In the genomic region with DNA sequence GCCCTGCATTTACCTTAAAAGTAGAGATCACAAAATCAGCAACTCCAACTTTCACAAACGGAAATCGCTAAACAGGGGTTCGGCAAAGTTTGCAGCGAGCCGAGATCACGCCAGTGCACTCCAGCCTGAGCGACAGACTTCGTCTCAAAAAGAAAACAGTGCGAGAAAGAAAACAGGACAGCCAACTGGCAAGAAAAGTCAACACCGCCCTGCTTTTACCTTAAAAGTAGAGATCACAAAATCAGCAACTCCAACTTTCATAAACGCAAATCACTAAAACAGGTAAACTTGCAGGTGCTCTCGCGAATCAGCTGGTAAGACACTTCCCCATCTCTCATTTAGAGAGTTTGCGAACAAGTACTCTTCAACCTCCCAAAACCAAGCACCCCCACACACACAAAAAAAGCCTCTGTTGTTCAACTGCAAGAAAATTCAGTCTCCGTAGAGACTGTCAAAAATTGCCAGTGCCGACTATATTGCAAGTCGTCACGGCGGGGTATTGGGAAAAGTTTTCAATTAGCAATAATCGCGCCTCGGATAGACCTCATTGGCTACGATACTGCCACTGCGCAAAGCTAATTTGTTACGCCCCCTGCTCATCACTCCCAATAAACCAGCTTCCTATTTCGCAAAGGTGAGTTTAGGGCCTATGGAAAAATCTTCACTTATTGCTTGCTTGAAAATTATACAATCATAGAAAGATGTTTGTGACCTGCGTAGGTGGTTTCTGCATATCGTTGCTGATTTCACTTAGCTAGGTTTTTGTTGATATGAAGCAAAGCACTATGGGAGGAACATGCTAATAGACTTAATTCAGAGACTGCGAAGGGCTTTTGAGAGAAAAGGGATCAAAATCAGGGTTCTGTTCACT, we compare ENCODE assay signal across 8 cellular contexts. TPM values are rescaled to one million over a fixed set of nuclear protein-coding genes. Genes with fewer than 3 reads are reported as not detected.
A peak's percentile ranks its signal among the peaks of the same experiment; 100 is the strongest.
DNase-seq lines count a peak whose midpoint lies in the region; ATAC-seq and TF ChIP-seq lines count a peak whose summit lies in the region.

A gene (minus strand): TSS at position 577 of the 871 bp plus-strand sequence.

- 0 to 1% (median 1%) methylated on average over 29 of the region's 29 CpGs for WGBS in stomach, 5 donors

- peak; percentile 41 for ATAC-seq in GM21825 (IDR thresholded peaks at IDR 0.05; ENCODE audit: unreplicated experiment)
- peak; percentile 56 for ATAC-seq in RWPE2 (ENCODE audit: low read depth)
- peak; percentile 62 for ATAC-seq in activated T-helper 17 cell treated with anti-CD3 and anti-CD28 coated beads, Interleukin-2, amount 50 U/mL, for 72 hours (replicated peaks)

- no peaks in the 10 kb centered on the region for H3K27me3 Mint-ChIP-seq in activated T-helper 17 cell treated with anti-CD3 and anti-CD28 coated beads, Interleukin-2, amount 50 U/mL, for 72 hours

- H3K9me3 ChIP-seq in RWPE2 (ENCODE audit: severe bottlenecking): no peaks in the 10 kb centered on the region
- no peaks in the 10 kb centered on the region for H3K9me3 ChIP-seq in neural cell (ENCODE audit: low read length)
- no peaks in the 10 kb centered on the region for H3K9me3 ChIP-seq in stomach

- TF ChIP-seq POLR2A in stomach (IDR thresholded peaks at IDR 0.05): peak in 2 of 4 donors; percentile 57 to 89

- no peak within 1 kb of the TSS for H3K4me3 Mint-ChIP-seq in activated T-helper 17 cell treated with anti-CD3 and anti-CD28 coated beads, Interleukin-2, amount 50 U/mL, for 72 hours

- peak; percentile 59 for TF ChIP-seq EP300 in neural cell (conservative IDR thresholded peaks at IDR 0.05; ENCODE audit: poor library complexity, severe bottlenecking)
- no peak for TF ChIP-seq EP300 in stomach (IDR thresholded peaks at IDR 0.05)

- H3K27me3 ChIP-seq in RWPE2 (ENCODE audit: insufficient read depth, poor library complexity, severe bottlenecking) (no peaks in the 10 kb centered on the region), neural cell (ENCODE audit: insufficient read depth, low read depth, low read length) (no peaks in the 10 kb centered on the region), stomach (no peaks in the 10 kb centered on the region)

- DNase-seq in DMS53 (lab: John Stamatoyannopoulos, UW) (peak; percentile 96), LoVo (ENCODE audit: low spot score) (peak; percentile 91), RWPE2 (ENCODE audit: low spot score) (peak; percentile 77), fibroblast of villous mesenchyme (ENCODE audit: low read depth) (peak; percentile 94), stomach (peak; percentile 78)

- intact Hi-C loops in stomach (cut with DNase I; ENCODE audit: low total_unique reads): no loop called here

- no peaks in the 10 kb centered on the region for H3F3A ChIP-seq in neural cell (ENCODE audit: insufficient read depth, low read length, poor library complexity, severe bottlenecking)

- H3K27ac ChIP-seq in RWPE2 (ENCODE audit: poor library complexity, severe bottlenecking): peak within 1 kb of the TSS; percentile 93
- H3K27ac ChIP-seq in neural cell (ENCODE audit: low read length): peak within 1 kb of the TSS; percentile 96
- H3K27ac ChIP-seq in stomach: peak within 1 kb of the TSS; percentile 96 to 98 (median 97)

- no peak within 1 kb of the TSS for H3K27ac Mint-ChIP-seq in activated T-helper 17 cell treated with anti-CD3 and anti-CD28 coated beads, Interleukin-2, amount 50 U/mL, for 72 hours

- H3K9ac ChIP-seq in neural cell (ENCODE audit: low read length): peak within 1 kb of the TSS; percentile 74

- H3K9me2 ChIP-seq in neural cell (ENCODE audit: insufficient read depth, low read length): no peaks in the 10 kb centered on the region

- TF ChIP-seq RAD21 in neural cell (conservative IDR thresholded peaks at IDR 0.05): no peak

- H4K20me1 ChIP-seq in neural cell (ENCODE audit: insufficient read depth): no peaks in the 10 kb centered on the region

- H3K4me3 ChIP-seq in RWPE2 (ENCODE audit: severe bottlenecking): peak within 1 kb of the TSS; percentile 33
- peak within 1 kb of the TSS; percentile 77 for H3K4me3 ChIP-seq in fibroblast of villous mesenchyme (ENCODE audit: low read depth, low read length)
- H3K4me3 ChIP-seq in neural cell (ENCODE audit: low read length): peak within 1 kb of the TSS; percentile 68
- H3K4me3 ChIP-seq in stomach: peak within 1 kb of the TSS; percentile 47 to 60 (median 53)

- H2AFZ ChIP-seq in neural cell (ENCODE audit: low read depth, low read length): peak within 1 kb of the TSS; percentile 17

- H3K9me3 Mint-ChIP-seq in activated T-helper 17 cell treated with anti-CD3 and anti-CD28 coated beads, Interleukin-2, amount 50 U/mL, for 72 hours: no peaks in the 10 kb centered on the region

- peaks cover 5% of the 10 kb centered on the region for H3K4me1 ChIP-seq in RWPE2 (ENCODE audit: insufficient read depth, poor library complexity, severe bottlenecking)
- H3K4me1 ChIP-seq in stomach: peaks cover 0 to 24% (median 7%) of the 10 kb centered on the region in 4 donors

- no peaks in the 10 kb centered on the region for H3K36me3 ChIP-seq in RWPE2 (ENCODE audit: low read depth)
- no peaks in the 10 kb centered on the region for H3K36me3 ChIP-seq in neural cell (ENCODE audit: insufficient read depth, low read length)
- H3K36me3 ChIP-seq in stomach: no peaks in the 10 kb centered on the region

- H3K4me1 Mint-ChIP-seq in activated T-helper 17 cell treated with anti-CD3 and anti-CD28 coated beads, Interleukin-2, amount 50 U/mL, for 72 hours: no peaks in the 10 kb centered on the region

- no peaks in the 10 kb centered on the region for H3K79me2 ChIP-seq in neural cell (replicated peaks; ENCODE audit: insufficient read depth, low read length)

- TF ChIP-seq CTCF in RWPE2 (IDR thresholded peaks at IDR 0.05; ENCODE audit: poor library complexity, severe bottlenecking) (no peak), fibroblast of villous mesenchyme (IDR thresholded peaks at IDR 0.05; ENCODE audit: insufficient read depth, low read depth, low read length) (no peak), neural cell (IDR thresholded peaks at IDR 0.05; ENCODE audit: poor library complexity, severe bottlenecking) (no peak), stomach (IDR thresholded peaks at IDR 0.05) (no peak)

- H3K4me2 ChIP-seq in neural cell (ENCODE audit: low read length): peak within 1 kb of the TSS; percentile 32

- H3K36me3 Mint-ChIP-seq in activated T-helper 17 cell treated with anti-CD3 and anti-CD28 coated beads, Interleukin-2, amount 50 U/mL, for 72 hours (ENCODE audit: low read depth): no peaks in the 10 kb centered on the region

TF ChIP-seq in neural cell, 6 proteins besides CTCF, POLR2A, EP300 and RAD21:
- no peak for TF ChIP-seq TAF1 (IDR thresholded peaks at IDR 0.05; ENCODE audit: low read depth)
- no peak for TF ChIP-seq SMC3 (conservative IDR thresholded peaks at IDR 0.05; ENCODE audit: poor library complexity)
- TF ChIP-seq, protein P1, sequence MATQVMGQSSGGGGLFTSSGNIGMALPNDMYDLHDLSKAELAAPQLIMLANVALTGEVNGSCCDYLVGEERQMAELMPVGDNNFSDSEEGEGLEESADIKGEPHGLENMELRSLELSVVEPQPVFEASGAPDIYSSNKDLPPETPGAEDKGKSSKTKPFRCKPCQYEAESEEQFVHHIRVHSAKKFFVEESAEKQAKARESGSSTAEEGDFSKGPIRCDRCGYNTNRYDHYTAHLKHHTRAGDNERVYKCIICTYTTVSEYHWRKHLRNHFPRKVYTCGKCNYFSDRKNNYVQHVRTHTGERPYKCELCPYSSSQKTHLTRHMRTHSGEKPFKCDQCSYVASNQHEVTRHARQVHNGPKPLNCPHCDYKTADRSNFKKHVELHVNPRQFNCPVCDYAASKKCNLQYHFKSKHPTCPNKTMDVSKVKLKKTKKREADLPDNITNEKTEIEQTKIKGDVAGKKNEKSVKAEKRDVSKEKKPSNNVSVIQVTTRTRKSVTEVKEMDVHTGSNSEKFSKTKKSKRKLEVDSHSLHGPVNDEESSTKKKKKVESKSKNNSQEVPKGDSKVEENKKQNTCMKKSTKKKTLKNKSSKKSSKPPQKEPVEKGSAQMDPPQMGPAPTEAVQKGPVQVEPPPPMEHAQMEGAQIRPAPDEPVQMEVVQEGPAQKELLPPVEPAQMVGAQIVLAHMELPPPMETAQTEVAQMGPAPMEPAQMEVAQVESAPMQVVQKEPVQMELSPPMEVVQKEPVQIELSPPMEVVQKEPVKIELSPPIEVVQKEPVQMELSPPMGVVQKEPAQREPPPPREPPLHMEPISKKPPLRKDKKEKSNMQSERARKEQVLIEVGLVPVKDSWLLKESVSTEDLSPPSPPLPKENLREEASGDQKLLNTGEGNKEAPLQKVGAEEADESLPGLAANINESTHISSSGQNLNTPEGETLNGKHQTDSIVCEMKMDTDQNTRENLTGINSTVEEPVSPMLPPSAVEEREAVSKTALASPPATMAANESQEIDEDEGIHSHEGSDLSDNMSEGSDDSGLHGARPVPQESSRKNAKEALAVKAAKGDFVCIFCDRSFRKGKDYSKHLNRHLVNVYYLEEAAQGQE (IDR thresholded peaks at IDR 0.05; ENCODE audit: borderline replicate concordance): peak; percentile 21
- TF ChIP-seq MXI1 (conservative IDR thresholded peaks at IDR 0.05; ENCODE audit: poor library complexity, severe bottlenecking): peak; percentile 17
- no peak for TF ChIP-seq EZH2 (IDR thresholded peaks at IDR 0.05; ENCODE audit: borderline replicate concordance, insufficient read depth, low read length, poor library complexity, severe bottlenecking)
- peak; percentile 95 for TF ChIP-seq POLR2AphosphoS5 (IDR thresholded peaks at IDR 0.05)
TF ChIP-seq in neural cell: peak in this region for 3.

RNA-seq across cellular contexts. Expression of the gene that starts here (rescaled TPM):
- total RNA-seq in activated T-helper 17 cell treated with anti-CD3 and anti-CD28 coated beads, Interleukin-2, amount 50 U/mL, for 72 hours: 1,000 to 10,000 TPM; 2,108 to 2,470 TPM
- under 0.01 TPM in 2 replicates for total RNA-seq in fibroblast of villous mesenchyme
- polyA plus RNA-seq in neural cell: under 0.01 TPM in 1 of 2 replicates, not detected in the other
- polyA minus RNA-seq in neural cell: under 0.01 TPM in 2 replicates
- under 1 TPM in 4 of 5 donors, not detected in 1; under 0.01 TPM for total RNA-seq in stomach
- polyA plus RNA-seq in stomach: not detected

Comparison
In these comparisons a context has a peak if more than half of its experiments do, and no peak if none do; other contexts are left out.
1. Peak in every context shown above with its lines: DNase-seq, ATAC-seq, H3K4me3 ChIP-seq and H3K27ac ChIP-seq.
2. RNA of the gene that starts here (total RNA-seq): 2,108 to 2,470 TPM in activated T-helper 17 cell treated with anti-CD3 and anti-CD28 coated beads, Interleukin-2, amount 50 U/mL, for 72 hours; under 0.01 TPM in fibroblast of villous mesenchyme and under 0.01 TPM in stomach; every median in the first group is over 1,000 times any median in the second.
3. Peak in DNase-seq and H3K4me3 ChIP-seq in fibroblast of villous mesenchyme; RNA of the gene not detected or under 1 TPM.
4. Peak in DNase-seq, H3K4me3 ChIP-seq and H3K27ac ChIP-seq in stomach; RNA of the gene not detected or under 1 TPM.